Comparison of ENCODE assay signal across 8 cellular contexts in the genomic region with DNA sequence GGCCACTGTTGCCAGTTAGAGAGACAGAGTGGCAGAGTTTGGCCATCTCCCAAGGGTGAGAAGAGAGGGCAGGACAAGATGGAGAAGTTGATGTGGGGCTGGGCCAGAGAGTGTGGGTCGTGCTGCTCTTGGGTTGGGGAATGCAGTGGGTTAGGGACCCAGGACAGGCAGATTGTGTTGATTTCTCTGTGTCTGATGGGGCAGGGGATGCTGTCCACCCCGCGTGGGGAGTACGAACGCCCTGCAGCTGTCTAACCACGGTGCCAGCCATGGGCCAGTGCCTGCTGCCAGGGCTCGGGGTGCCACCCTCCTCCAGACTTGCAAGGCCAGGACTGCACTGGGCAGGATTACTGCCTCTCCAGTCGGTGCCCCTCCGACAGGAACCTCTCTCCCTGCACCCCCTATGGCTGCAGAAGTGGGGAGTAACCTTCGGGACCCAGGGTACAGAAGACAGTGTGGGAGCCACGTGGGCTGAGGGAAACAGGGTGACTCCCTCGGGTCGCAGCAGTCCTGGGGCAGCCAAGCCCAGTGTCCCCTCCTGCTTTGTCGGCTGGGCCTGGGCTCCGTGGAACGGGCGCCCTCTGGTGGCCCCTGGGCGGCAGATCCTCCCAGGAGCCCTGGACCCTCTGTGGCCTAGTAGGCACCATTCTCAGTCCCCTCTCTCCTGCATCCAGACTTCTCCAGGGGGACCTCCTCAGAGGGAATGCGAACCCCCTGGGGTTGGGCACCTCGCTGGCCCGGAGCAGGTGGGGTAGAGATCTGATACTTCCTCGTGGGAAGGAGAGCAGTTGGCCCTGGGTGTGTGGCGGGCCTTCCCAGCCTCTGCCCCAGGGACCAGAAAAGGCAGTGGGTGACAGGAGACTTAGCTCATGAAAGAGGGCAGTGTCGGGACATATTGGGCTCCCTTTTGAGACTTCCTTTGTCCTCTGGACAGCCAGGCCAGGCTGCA. TPM values are rescaled to one million over a fixed set of nuclear protein-coding genes. Genes with fewer than 3 reads are reported as not detected.
A peak's percentile ranks its signal among the peaks of the same experiment; 100 is the strongest.
DNase-seq lines count a peak whose midpoint lies in the region; ATAC-seq and TF ChIP-seq lines count a peak whose summit lies in the region.

No MANE protein-coding gene starts in this region.

- no peak overlapping the region for H4K5ac ChIP-seq in IMR-90 (ENCODE audit: low read depth, low read length)

- no peaks in the 10 kb centered on the region for H3K9me3 ChIP-seq in IMR-90 (ENCODE audit: control insufficient read depth, insufficient read depth, low read length)
- H3K9me3 ChIP-seq in T-helper 17 cell (ENCODE audit: control insufficient read depth, low read length, poor library complexity, severe bottlenecking): no peaks in the 10 kb centered on the region

- intact Hi-C loops in IMR-90 (cut with micrococcal nuclease) (loop anchor here (1.0 to 5.0 kb wide), 2 partner anchors 205 to 376 kb away; no protein-coding TSS in a partner anchor), left ventricle myocardium superior (cut with micrococcal nuclease) (loop anchor here (5.0 kb wide), 1 partner anchor 206 kb away; no protein-coding TSS in a partner anchor)

- H4K20me1 ChIP-seq in IMR-90 (ENCODE audit: insufficient read depth, low read length): peaks cover 65% of the 10 kb centered on the region

- H3K36me3 ChIP-seq in IMR-90 (ENCODE audit: control insufficient read depth, insufficient read depth, low read length): peaks cover 8% of the 10 kb centered on the region; the same call in 1 of the 2 replicates

- H2BK5ac ChIP-seq in IMR-90 (ENCODE audit: low read depth, low read length, poor library complexity, severe bottlenecking): peak overlapping the region; percentile 18

- peak overlapping the region; percentile 0 to 21; a peak in 2 of 4 replicates for H4K8ac ChIP-seq in IMR-90 (ENCODE audit: low read depth in 2 of 2, low read length in 2 of 2)

- H3K27ac Mint-ChIP-seq in T-helper 17 cell: no peak overlapping the region

- H3K4me3 ChIP-seq in IMR-90 (ENCODE audit: insufficient read depth, low read depth, low read length): peak overlapping the region; percentile 13
- H3K4me3 ChIP-seq in skeletal muscle cell (ENCODE audit: low read depth, low read length): peak overlapping the region; percentile 62

- 0 out of 2 replicates have a peak overlapping the region, but pooled peaks have one; percentile 90 for H3K23ac ChIP-seq in IMR-90 (ENCODE audit: low read depth, low read length)

- DNase-seq in DMS79 (lab: John Stamatoyannopoulos, UW) (peak; percentile 22), IMR-90 (peak; percentile 42), T-helper 17 cell (peak; percentile 51 to 67 (median 60)), left ventricle myocardium superior (peak; percentile 87), skeletal muscle cell (ENCODE audit: low read depth) (no peak)

- no peak overlapping the region for H2BK20ac ChIP-seq in IMR-90 (ENCODE audit: low read depth, low read length)

- no peak overlapping the region for H3K56ac ChIP-seq in IMR-90 (ENCODE audit: extremely low read depth, insufficient read depth, low read length)

- 75% methylated on average over 1 of the region's 24 CpGs; no CpG with 5 or more reads in 1 of the 2 experiments for WGBS in IMR-90 (ENCODE audit: extremely low coverage in 2 of 2, insufficient read length in 1 of 2), 2 experiments

- peak overlapping the region; percentile 52 for H3K4me3 Mint-ChIP-seq in T-helper 17 cell

- peak overlapping the region; percentile 74 for H2AK5ac ChIP-seq in IMR-90 (ENCODE audit: low read depth, low read length)

- TF ChIP-seq RAD21 in IMR-90 (IDR thresholded peaks at IDR 0.05; ENCODE audit: low read length): peak; percentile 96

- H3K4me1 Mint-ChIP-seq in T-helper 17 cell: peaks cover 7% of the 10 kb centered on the region

- dilution Hi-C loops in IMR-90 (cut with HindIII; ENCODE audit: low sequenced_read_pairs, unreplicated experiment): no loop called here

- POLR2A ChIA-PET in IMR-90 (lab: Charles Lee; ENCODE audit: unreplicated experiment): no interaction called here

- peaks cover 29% of the 10 kb centered on the region for H3K4me1 ChIP-seq in IMR-90 (ENCODE audit: control insufficient read depth, insufficient read depth, low read length)

- peaks cover 24% of the 10 kb centered on the region for H3K27me3 Mint-ChIP-seq in T-helper 17 cell

- H3K4ac ChIP-seq in IMR-90 (ENCODE audit: low read depth, low read length): peak overlapping the region; percentile 69

- peak overlapping the region; percentile 81 for H2AFZ ChIP-seq in IMR-90 (replicated peaks; ENCODE audit: low read length, poor library complexity)

- no peak overlapping the region for H2BK15ac ChIP-seq in IMR-90 (ENCODE audit: low read depth, low read length)

- peak overlapping the region; percentile 4; the same call in 1 of the 2 replicates for H3K14ac ChIP-seq in IMR-90 (replicated peaks; ENCODE audit: low read depth, low read length)

- H2BK120ac ChIP-seq in IMR-90 (ENCODE audit: low read depth, low read length): no peak overlapping the region

- TF ChIP-seq CTCF in IMR-90 (conservative IDR thresholded peaks at IDR 0.05; ENCODE audit: low read depth, low read length): peak; percentile 95

- H3K27me3 ChIP-seq in IMR-90 (ENCODE audit: control insufficient read depth, insufficient read depth, low read length): no peaks in the 10 kb centered on the region

- H3K27ac ChIP-seq in IMR-90 (ENCODE audit: insufficient read depth, low read length): 0 out of 2 replicates have a peak overlapping the region, but pooled peaks have one; percentile 42
- peak overlapping the region; percentile 22 for H3K27ac ChIP-seq in angular gyrus (ENCODE audit: low read depth, low read length)

- in situ Hi-C loops in IMR-90 (cut with MboI; ENCODE audit: low sequenced_read_pairs): loop anchor here (5.0 kb wide), 1 partner anchor 206 kb away; no protein-coding TSS in a partner anchor

- BruUV-seq in IMR-90 (replicated peaks; lab: Mats Ljungman, UMichigan): no TSS peak

- peaks cover 11% of the 10 kb centered on the region for H3K9me1 ChIP-seq in IMR-90 (ENCODE audit: insufficient read depth, low read length)

- peak; percentile 60 for TF ChIP-seq POLR2A in IMR-90 (IDR thresholded peaks at IDR 0.05; ENCODE audit: low read depth, low read length)

- H2AK9ac ChIP-seq in IMR-90 (replicated peaks; ENCODE audit: low read depth, low read length, poor library complexity): peak overlapping the region; percentile 89

- H4K91ac ChIP-seq in IMR-90 (ENCODE audit: insufficient read depth, low read depth, low read length): no peak overlapping the region

- CTCF ChIA-PET in IMR-90 (lab: Yijun Ruan, JAX): interaction anchor here (1.1 kb wide), 1 partner anchor 204 kb away, joined by 3 read pairs; no protein-coding TSS in a partner anchor

- ATAC-seq in IMR-90 (ENCODE audit: low read depth) (peak; percentile 25), T-helper 17 cell (peak; percentile 44), left ventricle myocardium superior (peak; percentile 68), GM21367 (IDR thresholded peaks at IDR 0.05; ENCODE audit: unreplicated experiment) (no peak), GM18868 (IDR thresholded peaks at IDR 0.05; ENCODE audit: unreplicated experiment) (no peak)

- H3K18ac ChIP-seq in IMR-90 (ENCODE audit: low read depth, low read length): no peak overlapping the region

- no peaks in the 10 kb centered on the region for H3K36me3 Mint-ChIP-seq in T-helper 17 cell (ENCODE audit: low read depth)

- peak overlapping the region; percentile 97 for H3K4me2 ChIP-seq in IMR-90 (ENCODE audit: low read depth, low read length)

- H3K9ac ChIP-seq in IMR-90 (ENCODE audit: low read depth, low read length): peak overlapping the region; percentile 46; the same call in 1 of the 2 replicates

- H3K79me1 ChIP-seq in IMR-90 (ENCODE audit: low read depth in 1 of 2, low read length in 2 of 2): peaks cover 2 to 72% of the 10 kb centered on the region in 2 experiments; a peak in 3 of 4 replicates

TF ChIP-seq in IMR-90, 13 proteins besides CTCF, POLR2A, EP300 and RAD21:
- TF ChIP-seq NFE2L2 (IDR thresholded peaks at IDR 0.05; ENCODE audit: low read depth, low read length) (no peak), CHD1 (IDR thresholded peaks at IDR 0.05; ENCODE audit: low read depth, low read length) (0 out of 2 replicates have a peak, but pooled peaks have one; percentile 21), SMC3 (IDR thresholded peaks at IDR 0.05; ENCODE audit: low read depth, low read length) (peak; percentile 95), MXI1 (IDR thresholded peaks at IDR 0.05; ENCODE audit: borderline replicate concordance, low read depth, low read length) (no peak), CEBPB (IDR thresholded peaks at IDR 0.05; ENCODE audit: low read depth, low read length) (no peak), MAZ (IDR thresholded peaks at IDR 0.05; ENCODE audit: borderline replicate concordance, low read depth, low read length) (peak; percentile 56; the same call in 1 of the 2 replicates)
- TF ChIP-seq, protein P1, sequence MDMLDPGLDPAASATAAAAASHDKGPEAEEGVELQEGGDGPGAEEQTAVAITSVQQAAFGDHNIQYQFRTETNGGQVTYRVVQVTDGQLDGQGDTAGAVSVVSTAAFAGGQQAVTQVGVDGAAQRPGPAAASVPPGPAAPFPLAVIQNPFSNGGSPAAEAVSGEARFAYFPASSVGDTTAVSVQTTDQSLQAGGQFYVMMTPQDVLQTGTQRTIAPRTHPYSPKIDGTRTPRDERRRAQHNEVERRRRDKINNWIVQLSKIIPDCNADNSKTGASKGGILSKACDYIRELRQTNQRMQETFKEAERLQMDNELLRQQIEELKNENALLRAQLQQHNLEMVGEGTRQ (IDR thresholded peaks at IDR 0.05; ENCODE audit: low read depth, low read length): peak; percentile 45; the same call in 1 of the 2 replicates

RNA-seq across cellular contexts. Expression of gene GPC1, which starts 2.7 kb away (rescaled TPM):
- 16.0 and 18.6 TPM in 2 replicates for total RNA-seq in IMR-90 (2012; rRNA removed)
- polyA plus RNA-seq in IMR-90 (2012; rRNA removed): 211 and 222 TPM in 2 replicates
- 148 and 334 TPM in 2 replicates for polyA plus RNA-seq in IMR-90 (2012; cell fraction: cytosol; rRNA removed)
- 193 and 494 TPM in 2 replicates for polyA plus RNA-seq in IMR-90 (2012; cell fraction: nucleus; rRNA removed; ENCODE audit: low replicate concordance)
- total RNA-seq in T-helper 17 cell: 1 to 10 TPM; 1.5 to 1.7 TPM
- total RNA-seq in left ventricle myocardium superior: 177 TPM

Comparison
In these comparisons a context has a peak if more than half of its experiments do, and no peak if none do; other contexts are left out.
1. ATAC-seq: peak in IMR-90 (single experiment), T-helper 17 cell (single experiment) and left ventricle myocardium superior (single experiment); none in GM21367 (single experiment) and GM18868 (single experiment).